Comparison of ENCODE assay signal across 1 cellular context in genomic region chr11:86219291-86220193, GRCh38.
TF ChIP-seq lines count a peak whose summit lies in the region.

No MANE protein-coding gene starts in this region.

TF ChIP-seq in GM12878, 131 proteins besides CTCF, POLR2A, EP300 and RAD21 (continued from another document and continues in another):
- TF ChIP-seq ZBTB33 (IDR thresholded peaks at IDR 0.05) (no peak), TCF12 (IDR thresholded peaks at IDR 0.05; ENCODE audit: low read depth, low read length) (peak; percentile 94), MEF2A (IDR thresholded peaks at IDR 0.05; ENCODE audit: insufficient read depth, low read depth, low read length) (peak; percentile 87), NKRF (conservative IDR thresholded peaks at IDR 0.05) (peak; percentile 37), NFIC (IDR thresholded peaks at IDR 0.05; ENCODE audit: low read depth, low read length) (peak; percentile 94), NFXL1 (IDR thresholded peaks at IDR 0.05; ENCODE audit: borderline replicate concordance) (no peak), IKZF2 (IDR thresholded peaks at IDR 0.05) (peak; percentile 90 to 91), POLR2AphosphoS5 (IDR thresholded peaks at IDR 0.05; ENCODE audit: low read length) (no peak), SREBF2 (IDR thresholded peaks at IDR 0.05; ENCODE audit: low read length) (no peak), USF1 (IDR thresholded peaks at IDR 0.05; ENCODE audit: borderline replicate concordance, extremely low read length, insufficient read depth, low read depth, low read length) (no peak), PML (IDR thresholded peaks at IDR 0.05; ENCODE audit: low read length) (peak; percentile 60; the same call in 1 of the 2 replicates), JUND (IDR thresholded peaks at IDR 0.05; ENCODE audit: low read depth, low read length) (0 out of 2 replicates have a peak, but pooled peaks have one; percentile 56), JUNB (IDR thresholded peaks at IDR 0.05) (peak; percentile 77), SKIL (IDR thresholded peaks at IDR 0.05; ENCODE audit: low read depth, poor library complexity, severe bottlenecking) (peak; percentile 91), KDM1A (IDR thresholded peaks at IDR 0.05; ENCODE audit: borderline replicate concordance) (no peak), BACH1 (IDR thresholded peaks at IDR 0.05; ENCODE audit: borderline replicate concordance) (0 out of 2 replicates have a peak, but pooled peaks have one; percentile 34), BMI1 (IDR thresholded peaks at IDR 0.05; ENCODE audit: borderline replicate concordance) (peak; percentile 84), SPI1 (IDR thresholded peaks at IDR 0.05; ENCODE audit: borderline replicate concordance, insufficient read depth, low read depth, low read length) (peak; percentile 96), MEF2B (IDR thresholded peaks at IDR 0.05; ENCODE audit: partially characterized antibody, poor library complexity, severe bottlenecking) (peak; percentile 79), BCLAF1 (IDR thresholded peaks at IDR 0.05) (no peak), ZNF217 (IDR thresholded peaks at IDR 0.05) (peak; percentile 93), RAD51 (IDR thresholded peaks at IDR 0.05) (0 out of 2 replicates have a peak, but pooled peaks have one; percentile 16), BCL11A (IDR thresholded peaks at IDR 0.05; ENCODE audit: low read depth, low read length) (peak; percentile 76), MLLT1 (IDR thresholded peaks at IDR 0.05) (0 out of 2 replicates have a peak, but pooled peaks have one; percentile 35), RFX5 (IDR thresholded peaks at IDR 0.05; ENCODE audit: low read depth, low read length) (no peak), IKZF1 (conservative IDR thresholded peaks at IDR 0.05) (peak; percentile 87), ZNF687 (IDR thresholded peaks at IDR 0.05) (peak; percentile 37; the same call in 1 of the 2 replicates), RELB (IDR thresholded peaks at IDR 0.05; ENCODE audit: low read depth) (peak; percentile 88), SMARCA5 (IDR thresholded peaks at IDR 0.05) (peak; percentile 62; the same call in 1 of the 2 replicates), CEBPB (IDR thresholded peaks at IDR 0.05; ENCODE audit: borderline replicate concordance in 1 of 2, low read depth in 2 of 2, low read length in 2 of 2) (peak in 1 of 2 experiments; percentile 55; a peak in 1 of 4 replicates), ZNF207 (IDR thresholded peaks at IDR 0.05; ENCODE audit: borderline replicate concordance) (no peak), NBN (IDR thresholded peaks at IDR 0.05) (0 out of 2 replicates have a peak, but pooled peaks have one; percentile 68), SUPT20H (IDR thresholded peaks at IDR 0.05; ENCODE audit: borderline replicate concordance, control insufficient read depth, low read depth, low read length) (no peak), ZNF24 (IDR thresholded peaks at IDR 0.05) (0 out of 2 replicates have a peak, but pooled peaks have one; percentile 28), GATAD2B (conservative IDR thresholded peaks at IDR 0.05; ENCODE audit: low read depth) (peak; percentile 89; the same call in 1 of the 2 replicates), PBX3 (IDR thresholded peaks at IDR 0.05; ENCODE audit: insufficient replicate concordance, low read depth, low read length) (peak; percentile 70), TCF3 (IDR thresholded peaks at IDR 0.05; ENCODE audit: borderline replicate concordance, insufficient read depth, low read depth, low read length) (peak; percentile 96)
